ENCODE assay signal across 28 cellular contexts in the genomic region with DNA sequence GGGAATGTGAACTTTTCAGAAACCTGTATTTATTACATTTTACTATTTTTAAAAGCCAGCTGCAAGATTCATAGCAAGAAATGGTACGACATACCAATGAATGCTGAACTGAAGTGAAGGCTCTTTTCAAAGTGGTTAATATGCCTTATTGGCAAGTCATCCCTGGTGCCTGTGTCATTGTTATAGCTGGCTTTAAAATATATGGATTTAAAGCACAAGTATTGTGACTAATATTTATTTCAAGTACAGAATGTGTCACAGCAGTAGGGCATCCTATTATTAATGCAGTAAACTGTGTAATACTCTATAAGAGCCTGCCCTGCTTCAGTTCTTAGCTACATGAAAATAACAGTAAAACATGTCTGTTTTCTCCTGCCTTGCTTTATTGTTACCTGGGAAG. TPM values are rescaled to one million over a fixed set of nuclear protein-coding genes. Genes with fewer than 3 reads are reported as not detected.
DNase-seq lines count a peak whose midpoint lies in the region; ATAC-seq, FAIRE-seq and TF ChIP-seq lines count a peak whose summit lies in the region.
"Had no signal": no experiment of that assay in that cellular context is flagged by ENCODE, and none has a peak within 500 bp of the region (broad histone marks: within the 10 kb centered on the region; RNA-seq: fewer than 3 reads in every experiment).

No MANE protein-coding gene starts in this region.

- no peaks in the 10 kb centered on the region for H3K9me3 Mint-ChIP-seq in naive thymus-derived CD4-positive, alpha-beta T cell
- H3K9me3 Mint-ChIP-seq: activated naive CD4-positive, alpha-beta T cell treated with anti-CD3 and anti-CD28 coated beads, Interleukin-2, amount 50 U/mL, for 72 hours; effector memory CD8-positive, alpha-beta T cell had no signal

- POLR2A ChIA-PET in endothelial cell of umbilical vein (lab: Charles Lee), result interaction anchor here (1.5 kb wide), 1 partner anchor 9 kb away, joined by 3 read pairs; no protein-coding TSS in a partner anchor
- POLR2A ChIA-PET in naive thymus-derived CD4-positive, alpha-beta T cell (lab: Charles Lee), result interaction anchor here (0.6 to 2.3 kb wide), 3 partner anchors 9 to 18 kb away, joined by 3 to 13 read pairs (median 7); partner anchors contain the start of gene TSHZ1
- POLR2A ChIA-PET in PC-9 (lab: Charles Lee; ENCODE audit: unreplicated experiment), result no interaction called here

- H3K79me2 ChIP-seq in endothelial cell of umbilical vein (ENCODE audit: control insufficient read depth, insufficient read depth, low read length) (peaks cover 38% of the 10 kb centered on the region), PC-9 (ENCODE audit: low read depth) (no peaks in the 10 kb centered on the region)

- intact Hi-C loops in heart left ventricle (cut with DNase I) (no loop called here), cardiac septum (cut with DNase I) (no loop called here), endothelial cell of umbilical vein (cut with micrococcal nuclease) (loop anchor here (1.0 kb wide), 1 partner anchor 8 kb away; no protein-coding TSS in a partner anchor), transverse colon (cut with DNase I; ENCODE audit: low total_unique reads) (no loop called here), PC-9 (cut with micrococcal nuclease; ENCODE audit: unreplicated experiment) (no loop called here)
- intact Hi-C loops in naive thymus-derived CD4-positive, alpha-beta T cell (cut with micrococcal nuclease), result loop anchor here in 1 of 2 donors (1.0 kb wide), 1 partner anchor 8 kb away; no protein-coding TSS in a partner anchor

- no peaks in the 10 kb centered on the region for H3K9me1 ChIP-seq in endothelial cell of umbilical vein (replicated peaks; ENCODE audit: control insufficient read depth, extremely low read depth, insufficient read depth, low read length)

- no peaks in the 10 kb centered on the region for H4K20me1 ChIP-seq in endothelial cell of umbilical vein (replicated peaks; ENCODE audit: control insufficient read depth, extremely low read depth, insufficient read depth, low read length)
- H4K20me1 ChIP-seq in PC-9 (ENCODE audit: insufficient read depth), result no peaks in the 10 kb centered on the region

- H3K36me3 Mint-ChIP-seq in naive thymus-derived CD4-positive, alpha-beta T cell, result peaks cover 0 to 2% (median 0%) of the 10 kb centered on the region in 5 donors
- H3K36me3 Mint-ChIP-seq: activated naive CD4-positive, alpha-beta T cell treated with anti-CD3 and anti-CD28 coated beads, Interleukin-2, amount 50 U/mL, for 72 hours had no signal

- CTCF ChIA-PET in endothelial cell of umbilical vein (lab: Charles Lee), result interaction anchor here (1.1 to 1.3 kb wide), 3 partner anchors 9 to 22 kb away, joined by 3 to 10 read pairs (median 3); partner anchors contain the start of gene TSHZ1
- CTCF ChIA-PET in naive thymus-derived CD4-positive, alpha-beta T cell (lab: Charles Lee), result interaction anchor here (0.7 kb wide), 1 partner anchor 11 kb away, joined by 4 read pairs; the partner anchor contains the start of gene TSHZ1
- CTCF ChIA-PET in PC-9 (lab: Charles Lee), result no interaction called here

- H3K4me1 ChIP-seq in heart left ventricle, result peaks cover 15 to 80% (median 62%) of the 10 kb centered on the region in 12 donors
- peaks cover 25% of the 10 kb centered on the region for H3K4me1 ChIP-seq in endothelial cell of umbilical vein (ENCODE audit: control insufficient read depth, extremely low read depth, insufficient read depth, low read length)
- peaks cover 11 to 13% of the 10 kb centered on the region in 2 donors for H3K4me1 ChIP-seq in naive thymus-derived CD4-positive, alpha-beta T cell (ENCODE audit: control insufficient read depth in 2 of 2, insufficient read depth in 2 of 2, low read length in 2 of 2)
- H3K4me1 ChIP-seq in transverse colon, result peaks cover 13 to 80% (median 42%) of the 10 kb centered on the region in 4 donors
- no peaks in the 10 kb centered on the region for H3K4me1 ChIP-seq in PC-9 (replicated peaks; ENCODE audit: insufficient read depth)

- 43 to 74% (median 61%) methylated on average over 1 of the region's 1 CpG for WGBS in heart left ventricle, 4 donors
- WGBS in transverse colon (ENCODE audit: low coverage in 1 of 2), 2 donors, result 69 to 86% methylated on average over 1 of the region's 1 CpG

- BruUV-seq in endothelial cell of umbilical vein (replicated peaks; lab: Mats Ljungman, UMichigan) (no TSS peak), PC-9 (replicated peaks; lab: Mats Ljungman, UMichigan) (no TSS peak)

- H3K36me3 ChIP-seq in heart left ventricle (no peaks in the 10 kb centered on the region), endothelial cell of umbilical vein (ENCODE audit: control insufficient read depth in 2 of 2, extremely low read depth in 1 of 2, insufficient read depth in 2 of 2, low read length in 2 of 2) (peaks cover 0 to 3% of the 10 kb centered on the region in 2 experiments), transverse colon (no peaks in the 10 kb centered on the region), PC-9 (ENCODE audit: low read depth) (no peaks in the 10 kb centered on the region)
- H3K36me3 ChIP-seq in naive thymus-derived CD4-positive, alpha-beta T cell (ENCODE audit: control insufficient read depth in 2 of 3, insufficient read depth in 3 of 3, low read length in 3 of 3), result peaks cover 0 to 3% (median 0%) of the 10 kb centered on the region in 3 experiments
- H3K36me3 ChIP-seq: heart right ventricle, neutrophil, tibial nerve had no signal

- no peaks in the 10 kb centered on the region for H3K9me2 ChIP-seq in PC-9 (ENCODE audit: insufficient read depth)

- ATAC-seq in heart left ventricle, result no peak
- no peak for ATAC-seq in naive thymus-derived CD4-positive, alpha-beta T cell
- no peak for ATAC-seq in HG03520 (IDR thresholded peaks at IDR 0.05; ENCODE audit: unreplicated experiment)
- ATAC-seq: activated naive CD4-positive, alpha-beta T cell treated with anti-CD3 and anti-CD28 coated beads, Interleukin-2, amount 50 U/mL, for 72 hours; left lobe of liver had no signal

- H3K27me3 Mint-ChIP-seq in naive thymus-derived CD4-positive, alpha-beta T cell, result no peaks in the 10 kb centered on the region
- H3K27me3 Mint-ChIP-seq: effector memory CD8-positive, alpha-beta T cell had no signal

- DNase-seq in heart left ventricle, result no peak
- no peak for DNase-seq in cardiac septum (ENCODE audit: low spot score)
- DNase-seq in endothelial cell of umbilical vein (ENCODE audit: low read depth, low spot score), result no peak
- no peak for DNase-seq in naive thymus-derived CD4-positive, alpha-beta T cell
- DNase-seq in transverse colon, result no peak
- DNase-seq in PC-9, result no peak
- DNase-seq in midbrain (lab: John Stamatoyannopoulos, UW), result no peak
- DNase-seq: 8988T; activated CD4-positive, alpha-beta T cell treated with anti-CD3 and anti-CD28 coated beads for 4 hours; AML-193; DMS79 treated with DMSO at 0.1 percent for 48 hours; effector memory CD8-positive, alpha-beta T cell; heart right ventricle; Kasumi-1; NCI-H187 treated with DMSO at 0.1 percent for 48 hours; NCI-H2227 treated with DMSO at 0.1 percent for 48 hours; NCI-H774; psoas muscle; SHP77 treated with DMSO at 0.1 percent for 48 hours; stimulated activated naive CD4-positive, alpha-beta T cell had no signal

- no peak for FAIRE-seq in endothelial cell of umbilical vein (lab: Jason Lieb, UNC)
- FAIRE-seq: GM12891, TTC549 had no signal

- in situ Hi-C loops in transverse colon (cut with MboI; ENCODE audit: low pct_ligation_motif_present in 1 of 4, low pct_unique_long_range_greater_than_20kb in 1 of 4, low sequenced_read_pairs in 3 of 4), result loop anchor here in 1 of 4 donors (25.0 kb wide), 1 partner anchor 734 kb away; the partner anchor contains the start of gene CNDP2

- H3K27me3 ChIP-seq in heart left ventricle (no peaks in the 10 kb centered on the region), endothelial cell of umbilical vein (ENCODE audit: control insufficient read depth in 2 of 2, insufficient read depth in 2 of 2, low read length in 2 of 2) (no peaks in the 10 kb centered on the region), transverse colon (no peaks in the 10 kb centered on the region), PC-9 (ENCODE audit: insufficient read depth, low read depth) (no peaks in the 10 kb centered on the region)
- H3K27me3 ChIP-seq in naive thymus-derived CD4-positive, alpha-beta T cell (ENCODE audit: control insufficient read depth in 2 of 2, insufficient read depth in 2 of 2, low read length in 2 of 2), result no peaks in the 10 kb centered on the region
- H3K27me3 ChIP-seq: heart right ventricle, neutrophil, tibial nerve had no signal

- no peaks in the 10 kb centered on the region for H3F3A ChIP-seq in PC-9 (ENCODE audit: insufficient read depth, low read depth)

- H3K4me3 Mint-ChIP-seq in naive thymus-derived CD4-positive, alpha-beta T cell, result peak overlapping the region in 4 of 10 donors; percentile 11 to 71 (median 50)

- TF ChIP-seq POLR2A in heart left ventricle (IDR thresholded peaks at IDR 0.05), result no peak
- no peak for TF ChIP-seq POLR2A in endothelial cell of umbilical vein (IDR thresholded peaks at IDR 0.05; ENCODE audit: low read depth, low read length)
- no peak for TF ChIP-seq POLR2A in transverse colon (IDR thresholded peaks at IDR 0.05)

- TF ChIP-seq CTCF in heart left ventricle (IDR thresholded peaks at IDR 0.05), result no peak
- no peak for TF ChIP-seq CTCF in endothelial cell of umbilical vein (IDR thresholded peaks at IDR 0.05; ENCODE audit: extremely low read depth in 1 of 2, insufficient read depth in 1 of 2, low read depth in 1 of 2, low read length in 2 of 2)
- TF ChIP-seq CTCF in transverse colon (IDR thresholded peaks at IDR 0.05), result no peak
- no peak for TF ChIP-seq CTCF in PC-9 (conservative IDR thresholded peaks at IDR 0.05)

- peaks cover 11 to 100% (median 95%) of the 10 kb centered on the region in 7 donors for H3K4me1 Mint-ChIP-seq in naive thymus-derived CD4-positive, alpha-beta T cell

- dilution Hi-C loops in endothelial cell of umbilical vein (cut with MboI; ENCODE audit: extremely low pct_ligation_motif_present, low sequenced_read_pairs), result no loop called here

- peak overlapping the region in 5 of 9 donors; percentile 12 to 86 (median 68) for H3K27ac Mint-ChIP-seq in naive thymus-derived CD4-positive, alpha-beta T cell

- H2AFZ ChIP-seq in endothelial cell of umbilical vein (ENCODE audit: low read depth, low read length) (no peak overlapping the region), PC-9 (no peak overlapping the region)

- H3K9me3 ChIP-seq in heart left ventricle (no peaks in the 10 kb centered on the region), endothelial cell of umbilical vein (replicated peaks; ENCODE audit: control insufficient read depth, insufficient read depth, low read length) (no peaks in the 10 kb centered on the region), transverse colon (no peaks in the 10 kb centered on the region), PC-9 (ENCODE audit: insufficient read depth, low read depth) (no peaks in the 10 kb centered on the region)
- H3K9me3 ChIP-seq in naive thymus-derived CD4-positive, alpha-beta T cell (ENCODE audit: control insufficient read depth in 2 of 3, low read length in 3 of 3), result no peaks in the 10 kb centered on the region
- H3K9me3 ChIP-seq: heart right ventricle, neutrophil, psoas muscle, tibial nerve had no signal

- H3K4me2 ChIP-seq in endothelial cell of umbilical vein (ENCODE audit: insufficient read depth, low read length) (peak overlapping the region; percentile 75), PC-9 (no peak overlapping the region)
- H3K4me2 ChIP-seq: smooth muscle cell had no signal

- H3K9ac ChIP-seq in endothelial cell of umbilical vein (replicated peaks; ENCODE audit: extremely low read depth, insufficient read depth, low read length), result no peak overlapping the region

- H3K27ac ChIP-seq in heart left ventricle (peak overlapping the region in 7 of 12 donors; percentile 2 to 66 (median 12)), endothelial cell of umbilical vein (ENCODE audit: insufficient read depth, low read depth, low read length) (no peak overlapping the region), transverse colon (peak overlapping the region; percentile 88 to 95 (median 90)), PC-9 (no peak overlapping the region)
- H3K27ac ChIP-seq in naive thymus-derived CD4-positive, alpha-beta T cell (ENCODE audit: low read depth, low read length), result no peak overlapping the region
- H3K27ac ChIP-seq: neutrophil, psoas muscle had no signal

- H3K4me3 ChIP-seq in heart left ventricle, result no peak overlapping the region
- H3K4me3 ChIP-seq in endothelial cell of umbilical vein (replicated peaks in 1 of 3; ENCODE audit: insufficient read depth in 1 of 3, low read depth in 1 of 3, low read length in 3 of 3), result no peak overlapping the region
- H3K4me3 ChIP-seq in naive thymus-derived CD4-positive, alpha-beta T cell (ENCODE audit: low read length), result no peak overlapping the region
- H3K4me3 ChIP-seq in transverse colon, result no peak overlapping the region
- no peak overlapping the region for H3K4me3 ChIP-seq in PC-9
- H3K4me3 ChIP-seq: heart right ventricle, psoas muscle, smooth muscle cell, tibial nerve had no signal

- TF ChIP-seq EP300 in transverse colon (IDR thresholded peaks at IDR 0.05; ENCODE audit: low read depth), result no peak

RNA-seq across cellular contexts. Expression of gene TSHZ1, which starts 10.8 kb away (rescaled TPM):
- total RNA-seq in heart left ventricle, result 10 to 100 TPM; 14.7 to 27.9 (median 19.5) TPM
- polyA plus RNA-seq in heart left ventricle, result 1 to 10 TPM; 7.5 to 8.8 TPM
- total RNA-seq in cardiac septum, result 13.3 TPM
- total RNA-seq in endothelial cell of umbilical vein, result 10.2 and 11.4 TPM in 2 replicates
- 3.7 and 4.2 TPM in 2 replicates for polyA plus RNA-seq in endothelial cell of umbilical vein
- polyA plus RNA-seq in endothelial cell of umbilical vein (2011; cell fraction: cytosol; rRNA removed), result 4.4 and 4.6 TPM in 2 replicates
- 5.1 TPM in 2 replicates for polyA plus RNA-seq in endothelial cell of umbilical vein (2011; cell fraction: nucleus; rRNA removed)
- polyA plus RNA-seq in endothelial cell of umbilical vein (2012), result 6.3 and 7.3 TPM in 2 replicates
- polyA minus RNA-seq in endothelial cell of umbilical vein, result 5.9 and 6.0 TPM in 2 replicates
- polyA minus RNA-seq in endothelial cell of umbilical vein (2011; cell fraction: cytosol; rRNA and poly(A)+ RNA removed), result 6.5 TPM
- polyA minus RNA-seq in endothelial cell of umbilical vein (2011; cell fraction: nucleus; rRNA and poly(A)+ RNA removed), result 4.7 and 6.0 TPM in 2 replicates
- 10 to 100 TPM; 17.9 to 33.5 (median 25.7) TPM for total RNA-seq in naive thymus-derived CD4-positive, alpha-beta T cell
- 1 to 10 TPM; 4.5 to 6.6 TPM for polyA plus RNA-seq in naive thymus-derived CD4-positive, alpha-beta T cell
- 10 to 100 TPM; 16.3 to 34.8 (median 29.8) TPM for total RNA-seq in transverse colon
- 6.5 and 7.4 TPM in 2 replicates for total RNA-seq in PC-9 (2021)

RNA-seq across cellular contexts. Expression of gene PTGR3, which starts 12.5 kb away (rescaled TPM):
- total RNA-seq in heart left ventricle (10 to 100 TPM; 35.3 to 58.2 (median 49.4) TPM), cardiac septum (33.7 TPM), endothelial cell of umbilical vein (18.3 and 21.9 TPM in 2 replicates), transverse colon (10 to 100 TPM; 10.1 to 45.9 (median 23.4) TPM), PC-9 (2021) (36.6 and 38.4 TPM in 2 replicates)
- polyA plus RNA-seq in heart left ventricle (10 to 100 TPM; 13.6 to 33.4 TPM), endothelial cell of umbilical vein (10.0 and 13.9 TPM in 2 replicates)
- 13.9 and 14.1 TPM in 2 replicates for polyA plus RNA-seq in endothelial cell of umbilical vein (2011; cell fraction: cytosol; rRNA removed)
- 37.1 and 46.1 TPM in 2 replicates for polyA plus RNA-seq in endothelial cell of umbilical vein (2011; cell fraction: nucleus; rRNA removed)
- 15.8 and 20.0 TPM in 2 replicates for polyA plus RNA-seq in endothelial cell of umbilical vein (2012)
- polyA minus RNA-seq in endothelial cell of umbilical vein, result 27.0 and 27.8 TPM in 2 replicates
- 19.0 TPM for polyA minus RNA-seq in endothelial cell of umbilical vein (2011; cell fraction: cytosol; rRNA and poly(A)+ RNA removed)
- polyA minus RNA-seq in endothelial cell of umbilical vein (2011; cell fraction: nucleus; rRNA and poly(A)+ RNA removed), result 16.1 and 17.8 TPM in 2 replicates
- total RNA-seq in naive thymus-derived CD4-positive, alpha-beta T cell, result 10 to 100 TPM; 25.1 to 59.1 (median 31.7) TPM
- 10 to 100 TPM; 17.0 to 25.5 TPM for polyA plus RNA-seq in naive thymus-derived CD4-positive, alpha-beta T cell

Comparison
In these comparisons a context has a peak if more than half of its experiments do, and no peak if none do; other contexts are left out.
1. H3K27ac ChIP-seq: peak in heart left ventricle (7 of 12) and transverse colon (4 of 4); none in endothelial cell of umbilical vein (single experiment), naive thymus-derived CD4-positive, alpha-beta T cell (single experiment) and PC-9 (single experiment).